In genomic region chr22:48811885-48812284, GRCh38 we compare ENCODE assay signal across 16 cellular contexts.
DNase-seq lines count a peak whose midpoint lies in the region; TF ChIP-seq lines count a peak whose summit lies in the region.
"Had no signal": no experiment of that assay in that cellular context is flagged by ENCODE, and none has a peak within 500 bp of the region (broad histone marks: within the 10 kb centered on the region; RNA-seq: fewer than 3 reads in every experiment).

No MANE protein-coding gene starts in this region.

- H3K27me3 ChIP-seq in SJCRH30, result peaks cover 12% of the 10 kb centered on the region; the same call in 1 of the 2 replicates
- H3K27me3 ChIP-seq: BLaER1, SJSA1 had no signal

- no peaks in the 10 kb centered on the region for H3K9me3 ChIP-seq in SJCRH30 (replicated peaks)
- H3K9me3 ChIP-seq: BLaER1, SJSA1 had no signal

- H3K4me3 ChIP-seq in SJCRH30, result no peak overlapping the region
- H3K4me3 ChIP-seq: BLaER1, SJSA1 had no signal

- H3K36me3 ChIP-seq in SJCRH30, result no peaks in the 10 kb centered on the region
- H3K36me3 ChIP-seq: BLaER1, SJSA1 had no signal

- H3K4me3 Mint-ChIP-seq in immature natural killer cell, result no peak overlapping the region
- H3K4me3 Mint-ChIP-seq: CD8-positive, alpha-beta T cell; HFFc6 had no signal

- H3K27ac Mint-ChIP-seq in immature natural killer cell, result no peak overlapping the region
- H3K27ac Mint-ChIP-seq: CD8-positive, alpha-beta T cell; HFFc6 had no signal

- H3K36me3 Mint-ChIP-seq in immature natural killer cell, result no peaks in the 10 kb centered on the region
- H3K36me3 Mint-ChIP-seq: CD8-positive, alpha-beta T cell had no signal

- H3K9me3 Mint-ChIP-seq in immature natural killer cell, result no peaks in the 10 kb centered on the region
- H3K9me3 Mint-ChIP-seq: CD8-positive, alpha-beta T cell had no signal

- DNase-seq in NCI-H2107 treated with DMSO at 0.1 percent for 48 hours (lab: John Stamatoyannopoulos, UW; ENCODE audit: unreplicated experiment) (peak; percentile 57), NCI-H2107 (lab: John Stamatoyannopoulos, UW) (no peak), NCI-H2081 treated with DMSO at 0.1 percent for 48 hours (lab: John Stamatoyannopoulos, UW) (peak; percentile 7), NCI-H748 (lab: John Stamatoyannopoulos, UW; ENCODE audit: unreplicated experiment) (peak; percentile 98), erythroblast (lab: John Stamatoyannopoulos, UW) (no peak), immature natural killer cell (no peak), SJCRH30 (no peak)
- no peak for DNase-seq in stimulated activated CD4-positive, alpha-beta T cell treated with anti-CD3 and anti-CD28 coated beads, Interleukin-15, amount 100 ng/mL, for 24 hours
- DNase-seq: CD8-positive, alpha-beta T cell; EL; HFFc6; NCI-H1092 treated with DMSO at 0.1 percent for 48 hours; NCI-H2029 treated with DMSO at 0.1 percent for 48 hours; OCI-M1 had no signal

- H3K27ac ChIP-seq in SJCRH30, result no peak overlapping the region
- H3K27ac ChIP-seq: BLaER1, SJSA1 had no signal

- no peaks in the 10 kb centered on the region for H3K4me1 ChIP-seq in SJCRH30
- H3K4me1 ChIP-seq: BLaER1, SJSA1 had no signal

- no peak for TF ChIP-seq POLR2A in erythroblast (IDR thresholded peaks at IDR 0.05; ENCODE audit: low read length)

- H3K27me3 Mint-ChIP-seq in immature natural killer cell (ENCODE audit: low read depth in 3 of 3), result peaks cover 2 to 7% (median 6%) of the 10 kb centered on the region in 3 donors

- H3K4me1 Mint-ChIP-seq in immature natural killer cell, result no peaks in the 10 kb centered on the region

Comparison
In these comparisons a context has a peak if more than half of its experiments do, and no peak if none do; other contexts are left out.
1. DNase-seq: peak in NCI-H2107 treated with DMSO at 0.1 percent for 48 hours (single experiment), NCI-H2081 treated with DMSO at 0.1 percent for 48 hours (single experiment) and NCI-H748 (single experiment); none in NCI-H2107 (single experiment), stimulated activated CD4-positive, alpha-beta T cell treated with anti-CD3 and anti-CD28 coated beads, Interleukin-15, amount 100 ng/mL, for 24 hours (single experiment), erythroblast (0 of 2), immature natural killer cell (0 of 3) and SJCRH30 (0 of 2).